In the genomic region with DNA sequence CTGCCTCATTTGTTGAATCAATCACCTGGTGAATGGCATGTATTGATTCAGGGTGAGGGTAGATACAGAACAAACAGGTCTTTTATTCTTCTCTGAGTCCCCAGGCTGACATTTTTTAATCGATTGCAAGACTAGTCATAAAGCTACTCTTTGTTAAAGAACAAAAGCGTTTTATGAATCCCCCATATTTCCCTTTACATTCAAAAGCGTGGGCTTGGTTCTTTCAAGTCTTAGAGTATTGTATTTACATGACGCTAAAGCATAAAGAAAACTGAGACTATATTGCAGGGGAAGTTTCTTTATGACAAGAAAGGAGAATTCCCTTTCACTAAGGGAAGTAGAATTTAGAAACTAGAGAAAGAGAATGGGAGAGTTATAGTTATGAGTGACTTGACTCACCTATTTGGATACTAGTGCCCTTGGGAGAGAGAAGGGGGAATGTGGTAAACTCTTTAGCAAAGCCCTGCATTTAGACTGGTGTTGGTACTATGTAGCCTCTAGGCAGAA, we compare ENCODE assay signal across 1 cellular context.
A peak's percentile ranks its signal among the peaks of the same experiment; 100 is the strongest.
TF ChIP-seq lines count a peak whose summit lies in the region.

No MANE protein-coding gene starts in this region.

TF ChIP-seq in GM12878, 131 proteins besides CTCF, POLR2A, EP300 and RAD21 (continued from another document):
- TF ChIP-seq NFIC (IDR thresholded peaks at IDR 0.05; ENCODE audit: low read depth, low read length), result 0 out of 2 replicates have a peak, but pooled peaks have one; percentile 38
- peak; percentile 26 to 69; a peak in 3 of 4 replicates for TF ChIP-seq IKZF2 (IDR thresholded peaks at IDR 0.05)
- no peak for TF ChIP-seq YBX1 (IDR thresholded peaks at IDR 0.05)
- peak; percentile 44 for TF ChIP-seq CUX1 (IDR thresholded peaks at IDR 0.05; ENCODE audit: insufficient replicate concordance, low read depth, low read length)
